8 cellular contexts compared by ENCODE assay signal in genomic region chr2:24472416-24472815, GRCh38.
"Had no signal": no experiment of that assay in that cellular context is flagged by ENCODE, and none has a peak within 500 bp of the region (broad histone marks: within the 10 kb centered on the region; RNA-seq: fewer than 3 reads in every experiment).

No MANE protein-coding gene starts in this region.

- DNase-seq: GDM1, GF-D8 had no signal

- H3K4me3 ChIP-seq: GM12878 had no signal

- FAIRE-seq: G401.6, GM12878, GM12891, GM12892, GM18507, GM19239 had no signal
